Comparison of ENCODE assay signal across 15 cellular contexts in the genomic region with DNA sequence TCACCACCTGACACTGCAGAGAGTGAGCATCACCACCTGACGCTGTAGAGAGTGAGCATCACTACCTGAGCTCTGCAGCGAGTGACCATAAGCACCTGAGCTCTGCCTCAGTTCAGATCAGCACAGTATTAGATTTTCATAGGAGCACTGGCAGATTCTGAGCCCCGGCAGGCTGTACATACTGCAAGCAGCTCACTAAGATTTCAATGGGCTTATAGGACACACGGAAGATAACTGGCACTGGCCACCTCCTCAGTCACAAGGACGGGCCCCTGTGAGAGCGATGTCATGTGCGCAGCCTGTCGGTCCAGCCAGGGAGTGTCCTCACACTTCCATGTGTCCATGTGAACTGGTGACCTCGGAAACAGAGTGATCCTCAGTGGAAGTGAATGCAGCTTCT.
DNase-seq lines count a peak whose midpoint lies in the region; ATAC-seq and TF ChIP-seq lines count a peak whose summit lies in the region.
"Had no signal": no experiment of that assay in that cellular context is flagged by ENCODE, and none has a peak within 500 bp of the region (broad histone marks: within the 10 kb centered on the region; RNA-seq: fewer than 3 reads in every experiment).

No MANE protein-coding gene starts in this region.

- H3K27me3 Mint-ChIP-seq in osteocyte (ENCODE audit: unreplicated experiment) = no peaks in the 10 kb centered on the region

- no peaks in the 10 kb centered on the region for H3K36me3 ChIP-seq in right atrium auricular region
- H3K36me3 ChIP-seq in vagina = no peaks in the 10 kb centered on the region

- H3K4me3 Mint-ChIP-seq in osteocyte (ENCODE audit: unreplicated experiment) = no peak overlapping the region
- H3K4me3 Mint-ChIP-seq: CD14-positive monocyte; CD8-positive, alpha-beta T cell had no signal

- H3K9me3 Mint-ChIP-seq in osteocyte (ENCODE audit: unreplicated experiment) = peaks cover 8% of the 10 kb centered on the region
- H3K9me3 Mint-ChIP-seq: CD8-positive, alpha-beta T cell had no signal

- no peaks in the 10 kb centered on the region for H3K4me1 Mint-ChIP-seq in osteocyte (ENCODE audit: unreplicated experiment)
- H3K4me1 Mint-ChIP-seq: CD14-positive monocyte had no signal

- H3K9me3 ChIP-seq in right atrium auricular region = no peaks in the 10 kb centered on the region
- peaks cover 3% of the 10 kb centered on the region for H3K9me3 ChIP-seq in right cardiac atrium (ENCODE audit: control insufficient read depth, low read length)
- no peaks in the 10 kb centered on the region for H3K9me3 ChIP-seq in vagina

- intact Hi-C loops in right cardiac atrium (cut with DNase I) = no loop called here
- intact Hi-C loops in vagina (cut with DNase I) = no loop called here

- no peaks in the 10 kb centered on the region for H3K36me3 Mint-ChIP-seq in osteocyte (ENCODE audit: unreplicated experiment)
- H3K36me3 Mint-ChIP-seq: CD14-positive monocyte; CD8-positive, alpha-beta T cell had no signal

- ATAC-seq in right cardiac atrium (no peak), HG03045 (IDR thresholded peaks at IDR 0.05; ENCODE audit: unreplicated experiment) (no peak)
- ATAC-seq: CD8-positive, alpha-beta T cell; HCT116 had no signal

- H3K4me3 ChIP-seq in right atrium auricular region = no peak overlapping the region
- H3K4me3 ChIP-seq in right cardiac atrium (ENCODE audit: low read length) = no peak overlapping the region
- H3K4me3 ChIP-seq in vagina = no peak overlapping the region

- no peak overlapping the region for H3K27ac Mint-ChIP-seq in osteocyte (ENCODE audit: unreplicated experiment)
- H3K27ac Mint-ChIP-seq: CD14-positive monocyte; CD8-positive, alpha-beta T cell had no signal

- no peaks in the 10 kb centered on the region for H3K4me1 ChIP-seq in right atrium auricular region
- no peaks in the 10 kb centered on the region for H3K4me1 ChIP-seq in right cardiac atrium (ENCODE audit: control insufficient read depth, insufficient read depth, low read length)
- H3K4me1 ChIP-seq in vagina = no peaks in the 10 kb centered on the region

- no peak overlapping the region for H3K27ac ChIP-seq in right atrium auricular region
- H3K27ac ChIP-seq in right cardiac atrium (ENCODE audit: low read length) = no peak overlapping the region
- H3K27ac ChIP-seq in vagina = no peak overlapping the region
- H3K27ac ChIP-seq: 22Rv1 had no signal

- no peaks in the 10 kb centered on the region for H3K27me3 ChIP-seq in right atrium auricular region
- H3K27me3 ChIP-seq in right cardiac atrium (ENCODE audit: control insufficient read depth, insufficient read depth) = no peaks in the 10 kb centered on the region
- H3K27me3 ChIP-seq in vagina = no peaks in the 10 kb centered on the region

- peak; percentile 57 for DNase-seq in right atrium auricular region (ENCODE audit: low spot score)
- DNase-seq in right cardiac atrium = no peak
- peak; percentile 67 for DNase-seq in mesenteric fat pad (ENCODE audit: low spot score)
- DNase-seq in osteocyte (ENCODE audit: extremely low spot score, unreplicated experiment) = peak; percentile 72
- peak; percentile 65 to 79 for DNase-seq in vagina (ENCODE audit: extremely low spot score in 2 of 2)
- no peak for DNase-seq in DMS 273 (lab: John Stamatoyannopoulos, UW; ENCODE audit: unreplicated experiment)
- DNase-seq in UCSD-AML1 (lab: John Stamatoyannopoulos, UW; ENCODE audit: unreplicated experiment) = no peak
- DNase-seq: CD8-positive, alpha-beta T cell; COR-L47; DND-41; GDM1 had no signal

- TF ChIP-seq CTCF in right atrium auricular region (IDR thresholded peaks at IDR 0.05) (no peak), osteocyte (IDR thresholded peaks at IDR 0.05) (no peak), vagina (IDR thresholded peaks at IDR 0.05) (no peak)

- 76% methylated on average over 9 of the region's 9 CpGs for WGBS in right cardiac atrium

- TF ChIP-seq POLR2A in vagina (IDR thresholded peaks at IDR 0.05) = no peak

Comparison
In these comparisons a context has a peak if more than half of its experiments do, and no peak if none do; other contexts are left out.
1. DNase-seq: peak in right atrium auricular region (single experiment), mesenteric fat pad (single experiment), osteocyte (single experiment) and vagina (2 of 2); none in right cardiac atrium (0 of 3), DMS 273 (single experiment) and UCSD-AML1 (single experiment).